In the genomic region with DNA sequence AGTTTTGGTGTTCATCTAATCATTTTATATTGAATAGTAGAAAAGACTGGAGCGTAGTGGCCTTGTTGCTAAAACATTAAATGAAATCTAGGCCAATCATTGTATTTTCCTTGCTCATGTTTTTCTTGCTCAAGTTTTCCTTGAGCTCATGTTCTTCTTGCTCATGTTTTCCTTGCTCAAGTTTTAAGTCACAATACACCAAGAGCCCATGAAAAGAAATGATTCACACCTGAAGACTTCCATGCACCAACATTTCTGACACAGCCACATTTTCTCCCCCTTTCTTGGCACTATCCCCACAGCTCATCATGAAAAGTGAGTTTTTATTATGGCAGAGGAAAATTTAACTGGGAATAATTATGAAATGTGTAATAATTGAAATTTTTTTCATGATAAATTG, we compare ENCODE assay signal across 33 cellular contexts.
"Had no signal": no experiment of that assay in that cellular context is flagged by ENCODE, and none has a peak within 500 bp of the region (broad histone marks: within the 10 kb centered on the region; RNA-seq: fewer than 3 reads in every experiment).

No MANE protein-coding gene starts in this region.

- H3K9me3 ChIP-seq: body of pancreas, colonic mucosa, heart left ventricle, psoas muscle, right atrium auricular region, stomach, thyroid gland, upper lobe of right lung had no signal

- H3K36me3 Mint-ChIP-seq: immature natural killer cell; memory B cell; naive thymus-derived CD8-positive, alpha-beta T cell; neural progenitor cell; stimulated activated naive B cell treated with anti-CD40 and anti-IgM and Interleukin-4, amounts not matched to agents 10 μg/mL and 1 μg/mL and 100 μg/mL, for 72 hours had no signal

- DNase-seq: activated CD4-positive, alpha-beta T cell treated with anti-CD3 and anti-CD28 coated beads for 1 hour; activated CD4-positive, alpha-beta T cell treated with anti-CD3 and anti-CD28 coated beads, Interleukin-2, amount 50 U/mL, for 1 hour; activated CD8-positive, alpha-beta T cell treated with anti-CD3 and anti-CD28 coated beads for 36 hours; activated gamma-delta T cell treated with Interleukin-2 at 50 U/mL for 16 hours; activated naive CD4-positive, alpha-beta T cell treated with anti-CD3 and anti-CD28 coated beads, Interleukin-2, amount 50 U/mL, for 16 hours; activated T-cell treated with anti-CD3 and anti-CD28 coated beads, Interleukin-2, amount 50 U/mL, for 4 hours; amygdala; body of pancreas; cerebellar nuclear complex; colonic mucosa; dorsolateral prefrontal cortex; effector memory CD4-positive, alpha-beta T cell; heart left ventricle; hypothalamus; immature natural killer cell; kidney; naive thymus-derived CD8-positive, alpha-beta T cell; occipital lobe; psoas muscle; stimulated activated CD4-positive, alpha-beta T cell treated with anti-CD3 and anti-CD28 coated beads, Interleukin-15, amount 100 ng/mL, for 24 hours; stimulated activated CD4-positive, alpha-beta T cell treated with anti-CD3 and anti-CD28 coated beads, Interleukin-2, amount 100 ng/mL, for 24 hours; stimulated activated naive B cell treated with anti-CD40 and anti-IgM and Interleukin-4, amounts not matched to agents 10 μg/mL and 1 μg/mL and 100 μg/mL, for 72 hours; stomach; T-helper 17 cell; T1000; thyroid gland; upper lobe of right lung had no signal

- H3K36me3 ChIP-seq: cardiac muscle cell, colonic mucosa, heart left ventricle, neural progenitor cell, right atrium auricular region, stomach, thyroid gland, upper lobe of right lung had no signal

- H3K27ac Mint-ChIP-seq: activated CD8-positive, alpha-beta T cell treated with anti-CD3 and anti-CD28 coated beads for 36 hours; activated T-helper 17 cell treated with anti-CD3 and anti-CD28 coated beads, Interleukin-2, amount 50 U/mL, for 72 hours; immature natural killer cell; memory B cell; neural progenitor cell; stimulated activated naive B cell treated with anti-CD40 and anti-IgM and Interleukin-4, amounts not matched to agents 10 μg/mL and 1 μg/mL and 100 μg/mL, for 72 hours; T-helper 17 cell had no signal

- H3K4me3 Mint-ChIP-seq: activated CD8-positive, alpha-beta T cell treated with anti-CD3 and anti-CD28 coated beads for 36 hours; activated T-cell treated with anti-CD3 and anti-CD28 coated beads, Interleukin-2, amount 50 U/mL, for 4 hours; activated T-helper 17 cell treated with anti-CD3 and anti-CD28 coated beads, Interleukin-2, amount 50 U/mL, for 72 hours; immature natural killer cell; memory B cell; naive thymus-derived CD8-positive, alpha-beta T cell; neural progenitor cell; stimulated activated naive B cell treated with anti-CD40 and anti-IgM and Interleukin-4, amounts not matched to agents 10 μg/mL and 1 μg/mL and 100 μg/mL, for 72 hours; T-helper 17 cell had no signal

- H3K4me1 ChIP-seq: body of pancreas, colonic mucosa, heart left ventricle, parathyroid adenoma, psoas muscle, right atrium auricular region, stomach, upper lobe of right lung had no signal

- ATAC-seq: activated CD8-positive, alpha-beta T cell treated with anti-CD3 and anti-CD28 coated beads for 36 hours; activated T-cell treated with anti-CD3 and anti-CD28 coated beads, Interleukin-2, amount 50 U/mL, for 4 hours; activated T-helper 17 cell treated with anti-CD3 and anti-CD28 coated beads, Interleukin-2, amount 50 U/mL, for 72 hours; body of pancreas; heart left ventricle; naive thymus-derived CD8-positive, alpha-beta T cell; psoas muscle; stimulated activated naive B cell treated with anti-CD40 and anti-IgM and Interleukin-4, amounts not matched to agents 10 μg/mL and 1 μg/mL and 100 μg/mL, for 72 hours; T-helper 17 cell; upper lobe of right lung had no signal

- H3K27ac ChIP-seq: body of pancreas, cardiac muscle cell, colonic mucosa, dorsolateral prefrontal cortex, heart left ventricle, neural progenitor cell, parathyroid adenoma, psoas muscle, right atrium auricular region, stomach, thyroid gland, upper lobe of right lung had no signal

- H3K27me3 Mint-ChIP-seq: activated CD8-positive, alpha-beta T cell treated with anti-CD3 and anti-CD28 coated beads for 36 hours; activated T-helper 17 cell treated with anti-CD3 and anti-CD28 coated beads, Interleukin-2, amount 50 U/mL, for 72 hours; memory B cell; naive thymus-derived CD8-positive, alpha-beta T cell; stimulated activated naive B cell treated with anti-CD40 and anti-IgM and Interleukin-4, amounts not matched to agents 10 μg/mL and 1 μg/mL and 100 μg/mL, for 72 hours; T-helper 17 cell had no signal

- H3K27me3 ChIP-seq: body of pancreas, cardiac muscle cell, colonic mucosa, dorsolateral prefrontal cortex, heart left ventricle, neural progenitor cell, right atrium auricular region, stomach, thyroid gland, upper lobe of right lung had no signal

- H3K9ac ChIP-seq: neural progenitor cell, parathyroid adenoma had no signal

- H3K4me1 Mint-ChIP-seq: activated T-helper 17 cell treated with anti-CD3 and anti-CD28 coated beads, Interleukin-2, amount 50 U/mL, for 72 hours; immature natural killer cell; memory B cell; naive thymus-derived CD8-positive, alpha-beta T cell; stimulated activated naive B cell treated with anti-CD40 and anti-IgM and Interleukin-4, amounts not matched to agents 10 μg/mL and 1 μg/mL and 100 μg/mL, for 72 hours; T-helper 17 cell had no signal

- H3K9me3 Mint-ChIP-seq: activated CD8-positive, alpha-beta T cell treated with anti-CD3 and anti-CD28 coated beads for 36 hours; memory B cell; stimulated activated naive B cell treated with anti-CD40 and anti-IgM and Interleukin-4, amounts not matched to agents 10 μg/mL and 1 μg/mL and 100 μg/mL, for 72 hours had no signal

- H3K4me3 ChIP-seq: body of pancreas, cardiac muscle cell, colonic mucosa, dorsolateral prefrontal cortex, heart left ventricle, neural progenitor cell, psoas muscle, right atrium auricular region, stomach, thyroid gland, upper lobe of right lung had no signal
